In the genomic region with DNA sequence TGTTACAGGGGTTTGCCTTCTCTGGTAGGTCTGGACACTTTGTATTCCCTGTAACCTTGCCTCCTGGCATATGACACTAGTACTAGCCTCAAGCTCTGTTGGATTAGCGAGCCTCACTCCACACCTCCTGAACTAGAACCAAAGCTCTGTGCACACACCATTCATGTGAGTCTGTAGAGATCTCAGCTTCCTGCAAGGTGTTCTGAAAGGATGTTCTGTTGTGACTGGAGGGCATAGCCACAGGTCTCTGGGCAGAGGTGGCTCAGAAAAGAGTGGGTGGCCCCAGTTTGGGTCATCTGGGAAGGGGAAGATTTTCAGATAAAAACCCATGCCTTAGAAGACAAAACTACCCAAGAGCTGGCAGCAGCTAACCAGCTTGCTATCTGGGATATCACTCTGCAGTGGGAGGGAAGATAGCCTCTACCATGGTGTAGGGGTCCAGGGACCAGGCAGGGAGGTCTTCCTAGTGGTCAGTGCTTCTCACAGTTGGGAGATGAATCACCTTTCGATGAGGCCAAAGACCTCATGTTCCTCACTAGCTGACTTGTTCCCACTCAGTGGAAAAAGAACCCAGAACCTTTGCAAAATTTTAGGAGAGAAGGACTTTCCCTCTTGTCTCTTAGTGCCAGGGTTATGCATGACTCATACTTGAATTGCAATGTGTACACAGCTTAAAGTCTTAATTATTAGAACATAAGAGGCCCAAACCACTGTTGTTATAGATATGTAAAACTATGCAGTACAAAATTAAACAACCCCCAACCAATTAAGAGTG, we compare ENCODE assay signal across 1 cellular context.
TF ChIP-seq lines count a peak whose summit lies in the region.

No MANE protein-coding gene starts in this region.

TF ChIP-seq in K562, 482 proteins besides CTCF, POLR2A, EP300 and RAD21 (continued from another document):
- TF ChIP-seq ZNF655 (CRISPR knock-in tag; IDR thresholded peaks at IDR 0.05): no peak
